In the genomic region with DNA sequence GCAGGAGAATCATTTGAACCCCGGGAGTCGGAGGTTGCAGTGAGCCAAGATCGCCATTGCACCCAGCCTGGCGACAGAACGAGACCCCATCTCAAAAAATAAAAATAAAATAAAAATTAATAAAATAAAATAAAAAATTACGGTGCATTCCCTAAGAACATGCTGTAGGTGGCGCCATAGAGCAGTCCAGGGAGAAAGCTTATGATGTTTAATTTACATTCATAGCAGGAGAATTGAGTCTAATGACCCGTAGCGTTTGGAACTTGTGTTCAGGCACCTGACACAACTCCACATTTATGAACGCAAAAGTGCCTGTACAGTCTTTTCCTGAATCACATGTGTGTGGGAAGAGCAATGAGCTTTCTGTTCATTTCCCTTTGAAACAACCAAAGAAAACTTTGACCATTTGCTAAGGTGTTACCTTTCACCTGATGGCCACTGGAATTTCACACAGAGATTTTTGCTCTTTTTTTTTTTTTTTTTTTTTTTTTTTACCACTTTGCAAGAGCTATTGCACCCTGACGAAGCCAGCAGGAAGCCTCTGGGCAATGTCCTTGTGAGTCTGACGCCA, we compare ENCODE assay signal across 9 cellular contexts.
A peak's percentile ranks its signal among the peaks of the same experiment; 100 is the strongest.
DNase-seq lines count a peak whose midpoint lies in the region; ATAC-seq and TF ChIP-seq lines count a peak whose summit lies in the region.
"Had no signal": no experiment of that assay in that cellular context is flagged by ENCODE, and none has a peak within 500 bp of the region (broad histone marks: within the 10 kb centered on the region; RNA-seq: fewer than 3 reads in every experiment).

No MANE protein-coding gene starts in this region.

- no peaks in the 10 kb centered on the region for H3K36me3 ChIP-seq in HEK293 (ENCODE audit: control insufficient read depth in 2 of 2, insufficient read depth in 1 of 2, low read length in 2 of 2)
- no peaks in the 10 kb centered on the region for H3K36me3 ChIP-seq in SU-DHL-6 (ENCODE audit: low read length)
- H3K36me3 ChIP-seq in gastroesophageal sphincter, result no peaks in the 10 kb centered on the region
- no peaks in the 10 kb centered on the region for H3K36me3 ChIP-seq in tibial artery

- no peaks in the 10 kb centered on the region for H4K20me1 ChIP-seq in SU-DHL-6 (ENCODE audit: low read depth, low read length)

- POLR2A ChIA-PET in HEK293 (lab: Yijun Ruan, JAX), result interaction anchor here (0.6 kb wide), 1 partner anchor 36 kb away, joined by 4 read pairs; no protein-coding TSS in a partner anchor

- no peak overlapping the region for H3K27ac Mint-ChIP-seq in activated T-helper 2 cell treated with anti-CD3 and anti-CD28 coated beads, Interferon-gamma antibody, Interleukin-2, Interleukin-4, amounts not matched to agents 10 μg/mL and 5 μg/mL and 100 μg/mL, durations not matched to agents 14 hours and 24 hours and 36 hours
- H3K27ac Mint-ChIP-seq: CD8-positive, alpha-beta memory T cell had no signal

- H3K4me2 ChIP-seq in SU-DHL-6 (ENCODE audit: low read depth, low read length, poor library complexity, severe bottlenecking), result no peak overlapping the region

- H3K9me2 ChIP-seq in SU-DHL-6 (replicated peaks; ENCODE audit: insufficient read depth, low read length), result no peaks in the 10 kb centered on the region

- H3K4me3 Mint-ChIP-seq in activated T-helper 2 cell treated with anti-CD3 and anti-CD28 coated beads, Interferon-gamma antibody, Interleukin-2, Interleukin-4, amounts not matched to agents 10 μg/mL and 5 μg/mL and 100 μg/mL, durations not matched to agents 14 hours and 24 hours and 36 hours (ENCODE audit: low read depth), result no peak overlapping the region
- H3K4me3 Mint-ChIP-seq: CD8-positive, alpha-beta memory T cell had no signal

- DNase-seq in NCI-H1417 (lab: John Stamatoyannopoulos, UW) (peak; percentile 34 to 60 (median 49)), NCI-H1417 treated with DMSO at 0.1 percent for 48 hours (lab: John Stamatoyannopoulos, UW) (no peak), tibial artery (no peak)
- DNase-seq in activated T-helper 2 cell treated with anti-CD3 and anti-CD28 coated beads, Interferon-gamma antibody, Interleukin-2, Interleukin-4, amounts not matched to agents 10 μg/mL and 5 μg/mL and 100 μg/mL, durations not matched to agents 14 hours and 24 hours and 36 hours (ENCODE audit: low spot score), result no peak

- TF ChIP-seq CTCF in HEK293 (tag by site-specific recombination; IDR thresholded peaks at IDR 0.05) (no peak), SU-DHL-6 (IDR thresholded peaks at IDR 0.05; ENCODE audit: insufficient read depth, low read length, poor library complexity, severe bottlenecking) (peak; percentile 30), gastroesophageal sphincter (IDR thresholded peaks at IDR 0.05) (peak; percentile 6 to 81 (median 53)), tibial artery (IDR thresholded peaks at IDR 0.05) (peak; percentile 25 to 92)

- no peak for TF ChIP-seq EP300 in gastroesophageal sphincter (IDR thresholded peaks at IDR 0.05)

- no peaks in the 10 kb centered on the region for H3F3A ChIP-seq in SU-DHL-6 (ENCODE audit: insufficient read depth)

- no peaks in the 10 kb centered on the region for H3K4me1 Mint-ChIP-seq in activated T-helper 2 cell treated with anti-CD3 and anti-CD28 coated beads, Interferon-gamma antibody, Interleukin-2, Interleukin-4, amounts not matched to agents 10 μg/mL and 5 μg/mL and 100 μg/mL, durations not matched to agents 14 hours and 24 hours and 36 hours (ENCODE audit: low read depth)

- no peaks in the 10 kb centered on the region for H3K9me3 Mint-ChIP-seq in activated T-helper 2 cell treated with anti-CD3 and anti-CD28 coated beads, Interferon-gamma antibody, Interleukin-2, Interleukin-4, amounts not matched to agents 10 μg/mL and 5 μg/mL and 100 μg/mL, durations not matched to agents 14 hours and 24 hours and 36 hours
- H3K9me3 Mint-ChIP-seq: CD8-positive, alpha-beta memory T cell had no signal

- H3K4me3 ChIP-seq in HEK293 (ENCODE audit: low read depth, low read length) (no peak overlapping the region), SU-DHL-6 (ENCODE audit: insufficient read depth, low read length, poor library complexity, severe bottlenecking) (no peak overlapping the region), gastroesophageal sphincter (no peak overlapping the region), tibial artery (no peak overlapping the region)

- no peak overlapping the region for H3K27ac ChIP-seq in HEK293 (ENCODE audit: extremely low read depth, low read depth, low read length)
- no peak overlapping the region for H3K27ac ChIP-seq in SU-DHL-6 (ENCODE audit: low read depth, low read length)
- no peak overlapping the region for H3K27ac ChIP-seq in gastroesophageal sphincter
- H3K27ac ChIP-seq in tibial artery, result no peak overlapping the region

- CTCF ChIA-PET in HEK293 (lab: Yijun Ruan, JAX), result interaction anchor here (0.5 to 3.6 kb wide), 17 partner anchors 9 to 1416 kb away, joined by 3 to 29 read pairs (median 4); no protein-coding TSS in a partner anchor

- WGBS in gastroesophageal sphincter (ENCODE audit: low coverage in 1 of 2), 2 donors, result 0 to 16% methylated on average over 5 to 10 of the region's 12 CpGs

- no peaks in the 10 kb centered on the region for H3K27me3 ChIP-seq in SU-DHL-6 (ENCODE audit: low read length)
- no peaks in the 10 kb centered on the region for H3K27me3 ChIP-seq in gastroesophageal sphincter
- peaks cover 0 to 3% of the 10 kb centered on the region in 2 donors for H3K27me3 ChIP-seq in tibial artery

- no peak overlapping the region for H3K9ac ChIP-seq in SU-DHL-6 (ENCODE audit: low read length)

- H3K4me1 ChIP-seq in HEK293 (ENCODE audit: control insufficient read depth, insufficient read depth, low read length) (no peaks in the 10 kb centered on the region), gastroesophageal sphincter (no peaks in the 10 kb centered on the region), tibial artery (no peaks in the 10 kb centered on the region)

- no peaks in the 10 kb centered on the region for H3K36me3 Mint-ChIP-seq in activated T-helper 2 cell treated with anti-CD3 and anti-CD28 coated beads, Interferon-gamma antibody, Interleukin-2, Interleukin-4, amounts not matched to agents 10 μg/mL and 5 μg/mL and 100 μg/mL, durations not matched to agents 14 hours and 24 hours and 36 hours (ENCODE audit: low read depth)

- H2AFZ ChIP-seq in SU-DHL-6 (ENCODE audit: low read depth, low read length, severe bottlenecking), result no peak overlapping the region

- no peaks in the 10 kb centered on the region for H3K9me3 ChIP-seq in HEK293 (ENCODE audit: control insufficient read depth, insufficient read depth, low read depth, low read length)
- H3K9me3 ChIP-seq in SU-DHL-6 (ENCODE audit: insufficient read depth, low read length), result no peaks in the 10 kb centered on the region
- H3K9me3 ChIP-seq in gastroesophageal sphincter, result no peaks in the 10 kb centered on the region
- H3K9me3 ChIP-seq in tibial artery, result no peaks in the 10 kb centered on the region

- H3K79me2 ChIP-seq in SU-DHL-6 (ENCODE audit: insufficient read depth, low read length), result no peaks in the 10 kb centered on the region

- TF ChIP-seq POLR2A in gastroesophageal sphincter (IDR thresholded peaks at IDR 0.05), result no peak

- H3K27me3 Mint-ChIP-seq in activated T-helper 2 cell treated with anti-CD3 and anti-CD28 coated beads, Interferon-gamma antibody, Interleukin-2, Interleukin-4, amounts not matched to agents 10 μg/mL and 5 μg/mL and 100 μg/mL, durations not matched to agents 14 hours and 24 hours and 36 hours (ENCODE audit: low read depth), result peaks cover 13% of the 10 kb centered on the region

- ATAC-seq in gastroesophageal sphincter (no peak), GM18867 (IDR thresholded peaks at IDR 0.05; ENCODE audit: unreplicated experiment) (no peak)

- intact Hi-C loops in tibial artery (cut with DNase I; ENCODE audit: low total_unique reads), result no loop called here
- intact Hi-C loops in activated T-helper 2 cell treated with anti-CD3 and anti-CD28 coated beads, Interferon-gamma antibody, Interleukin-2, Interleukin-4, amounts not matched to agents 10 μg/mL and 5 μg/mL and 100 μg/mL, durations not matched to agents 14 hours and 24 hours and 36 hours (cut with micrococcal nuclease), result no loop called here

TF ChIP-seq in HEK293, 187 proteins besides CTCF, POLR2A, EP300 and RAD21:
- peak; percentile 41; the same call in 1 of the 2 replicates for TF ChIP-seq ZNF654 (tag by site-specific recombination; IDR thresholded peaks at IDR 0.05; ENCODE audit: low read depth)
- no peak for TF ChIP-seq ZNF341 (tag by site-specific recombination; IDR thresholded peaks at IDR 0.05; ENCODE audit: low read depth)
- TF ChIP-seq PRDM1 (tag by site-specific recombination; IDR thresholded peaks at IDR 0.05), result peak; percentile 67

Comparison
In these comparisons a context has a peak if more than half of its experiments do, and no peak if none do; other contexts are left out.
1. DNase-seq: peak in NCI-H1417 (3 of 3); none in NCI-H1417 treated with DMSO at 0.1 percent for 48 hours (single experiment), tibial artery (0 of 2) and activated T-helper 2 cell treated with anti-CD3 and anti-CD28 coated beads, Interferon-gamma antibody, Interleukin-2, Interleukin-4, amounts not matched to agents 10 μg/mL and 5 μg/mL and 100 μg/mL, durations not matched to agents 14 hours and 24 hours and 36 hours (single experiment).